In genomic region chrX:34578237-34578636, GRCh38 we compare ENCODE assay signal across 9 cellular contexts.
DNase-seq lines count a peak whose midpoint lies in the region; ATAC-seq and TF ChIP-seq lines count a peak whose summit lies in the region.
"Had no signal": no experiment of that assay in that cellular context is flagged by ENCODE, and none has a peak within 500 bp of the region (broad histone marks: within the 10 kb centered on the region; RNA-seq: fewer than 3 reads in every experiment).

No MANE protein-coding gene starts in this region.

- H4K20me1 ChIP-seq in neural cell (ENCODE audit: insufficient read depth), result no peaks in the 10 kb centered on the region

- H2AFZ ChIP-seq in neural cell (ENCODE audit: low read depth, low read length), result no peak overlapping the region

- no peaks in the 10 kb centered on the region for H3K79me2 ChIP-seq in neural cell (replicated peaks; ENCODE audit: insufficient read depth, low read length)

- no peaks in the 10 kb centered on the region for H3K9me2 ChIP-seq in neural cell (ENCODE audit: insufficient read depth, low read length)

- no peak overlapping the region for H3K9ac ChIP-seq in neural cell (ENCODE audit: low read length)

- no peak for TF ChIP-seq EP300 in neural cell (conservative IDR thresholded peaks at IDR 0.05; ENCODE audit: poor library complexity, severe bottlenecking)

- no peak overlapping the region for H3K4me3 ChIP-seq in neural cell (ENCODE audit: low read length)
- H3K4me3 ChIP-seq: K562 had no signal

- ATAC-seq in GM19395 (IDR thresholded peaks at IDR 0.05; ENCODE audit: unreplicated experiment) (no peak), GM21529 (IDR thresholded peaks at IDR 0.05; ENCODE audit: unreplicated experiment) (no peak)
- ATAC-seq: K562 had no signal

- H3K9me3 ChIP-seq in neural cell (ENCODE audit: low read length), result no peaks in the 10 kb centered on the region

- H3F3A ChIP-seq in neural cell (ENCODE audit: insufficient read depth, low read length, poor library complexity, severe bottlenecking), result no peaks in the 10 kb centered on the region

- TF ChIP-seq RAD21 in neural cell (conservative IDR thresholded peaks at IDR 0.05), result peak; percentile 75

- no peak overlapping the region for H3K4me2 ChIP-seq in neural cell (ENCODE audit: low read length)

- DNase-seq in DMS 273 treated with DMSO at 0.1 percent for 48 hours (lab: John Stamatoyannopoulos, UW) (peak; percentile 1), dedifferentiated amniotic fluid mesenchymal stem cell (ENCODE audit: extremely low spot score) (peak; percentile 53), NCI-H2029 (lab: John Stamatoyannopoulos, UW) (no peak)
- DNase-seq in stimulated activated CD4-positive, alpha-beta T cell treated with anti-CD3 and anti-CD28 coated beads, Interleukin-2, amount 100 ng/mL, for 24 hours, result no peak

- no peaks in the 10 kb centered on the region for H3K27me3 ChIP-seq in neural cell (ENCODE audit: insufficient read depth, low read depth, low read length)

- no peak overlapping the region for H3K27ac ChIP-seq in neural cell (ENCODE audit: low read length)

- no peaks in the 10 kb centered on the region for H3K36me3 ChIP-seq in neural cell (ENCODE audit: insufficient read depth, low read length)

- peak; percentile 40; the same call in 1 of the 2 replicates for TF ChIP-seq CTCF in LNCAP (IDR thresholded peaks at IDR 0.05)
- peak; percentile 66 for TF ChIP-seq CTCF in neural cell (IDR thresholded peaks at IDR 0.05; ENCODE audit: poor library complexity, severe bottlenecking)

TF ChIP-seq in neural cell, 6 proteins besides CTCF, POLR2A, EP300 and RAD21:
- TF ChIP-seq SMC3 (conservative IDR thresholded peaks at IDR 0.05; ENCODE audit: poor library complexity), result peak; percentile 66
- no peak for TF ChIP-seq TAF1 (IDR thresholded peaks at IDR 0.05; ENCODE audit: low read depth)
- no peak for TF ChIP-seq REST (IDR thresholded peaks at IDR 0.05; ENCODE audit: borderline replicate concordance)
- TF ChIP-seq EZH2 (IDR thresholded peaks at IDR 0.05; ENCODE audit: borderline replicate concordance, insufficient read depth, low read length, poor library complexity, severe bottlenecking), result no peak

Comparison
In these comparisons a context has a peak if more than half of its experiments do, and no peak if none do; other contexts are left out.
1. DNase-seq: peak in DMS 273 treated with DMSO at 0.1 percent for 48 hours (single experiment) and dedifferentiated amniotic fluid mesenchymal stem cell (single experiment); none in stimulated activated CD4-positive, alpha-beta T cell treated with anti-CD3 and anti-CD28 coated beads, Interleukin-2, amount 100 ng/mL, for 24 hours (0 of 2) and NCI-H2029 (single experiment).